In the genomic region with DNA sequence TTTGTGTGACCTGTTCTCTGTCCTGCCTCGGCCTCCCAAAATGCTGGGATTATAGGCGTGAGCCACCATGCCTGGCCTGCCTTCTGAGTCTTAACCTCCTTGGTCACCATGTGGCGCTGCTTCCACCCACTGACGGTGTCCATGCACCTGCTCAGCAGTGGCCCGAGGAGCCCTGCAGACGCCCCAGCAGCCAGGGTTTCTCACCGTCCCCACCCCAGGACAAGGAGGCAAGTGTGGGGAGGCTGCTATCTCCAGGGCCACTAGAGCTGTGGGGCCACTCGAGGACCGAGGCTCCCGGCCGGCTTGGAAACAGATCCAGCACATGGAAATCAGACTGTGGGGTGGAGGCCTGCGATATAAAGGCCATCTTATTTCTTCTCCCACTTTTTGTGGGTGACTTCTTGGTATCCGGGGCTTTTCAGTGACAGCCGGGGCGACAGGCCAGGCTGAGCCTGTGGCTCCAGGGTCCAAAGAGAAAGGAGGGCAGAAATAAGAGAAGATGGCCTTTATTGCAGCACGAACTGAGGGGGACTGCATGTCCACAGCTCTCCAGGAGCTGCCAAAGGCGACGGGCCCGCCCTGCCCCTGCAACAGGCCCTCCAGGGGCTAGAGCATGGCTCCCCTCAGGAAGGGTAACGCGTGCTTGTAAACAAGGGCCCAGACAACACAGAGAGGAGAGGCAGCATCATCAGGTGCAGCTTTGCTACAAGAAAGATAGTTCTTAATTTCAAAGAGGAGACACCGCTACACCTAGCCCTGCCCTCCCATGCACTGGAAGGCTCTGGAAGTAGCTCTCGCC, we compare ENCODE assay signal across 15 cellular contexts. TPM values are rescaled to one million over a fixed set of nuclear protein-coding genes. Genes with fewer than 3 reads are reported as not detected.
DNase-seq lines count a peak whose midpoint lies in the region; ATAC-seq and TF ChIP-seq lines count a peak whose summit lies in the region.
"Had no signal": no experiment of that assay in that cellular context is flagged by ENCODE, and none has a peak within 500 bp of the region (broad histone marks: within the 10 kb centered on the region; RNA-seq: fewer than 3 reads in every experiment).

No MANE protein-coding gene starts in this region.

- no peaks in the 10 kb centered on the region for H3K27me3 Mint-ChIP-seq in Calu3 (ENCODE audit: unreplicated experiment)
- H3K27me3 Mint-ChIP-seq in dendritic cell treated with granulocyte-macrophage colony-stimulating factor and Interleukin-4, amounts not matched to agents 40 ng/mL and 50 ng/mL, for 4 days = no peaks in the 10 kb centered on the region
- H3K27me3 Mint-ChIP-seq: CD4-positive, alpha-beta T cell had no signal

- peak; percentile 15 for DNase-seq in Right ventricle myocardium inferior (ENCODE audit: missing footprints)
- no peak for DNase-seq in heart right ventricle
- DNase-seq in Calu3 = no peak
- DNase-seq in SK-N-MC (ENCODE audit: low read depth, low spot score) = no peak
- DNase-seq in ovary = no peak
- DNase-seq: ACHN; CD4-positive, alpha-beta T cell; DMS79; GM23248; H7 had no signal

- no peak overlapping the region for H3K27ac ChIP-seq in heart right ventricle
- H3K27ac ChIP-seq in SK-N-MC = peak overlapping the region; percentile 60; the same call in 1 of the 2 replicates
- H3K27ac ChIP-seq in ovary = no peak overlapping the region
- H3K27ac ChIP-seq: BLaER1 treated with 17β-estradiol and CSF1 and Interleukin-3, amounts not matched to agents 10 nM and 100 nM; GM23248 had no signal

- H3K27me3 ChIP-seq in heart right ventricle = no peaks in the 10 kb centered on the region
- no peaks in the 10 kb centered on the region for H3K27me3 ChIP-seq in ovary
- H3K27me3 ChIP-seq: BLaER1 treated with 17β-estradiol and CSF1 and Interleukin-3, amounts not matched to agents 10 nM and 100 nM had no signal

- H3K4me3 Mint-ChIP-seq in Calu3 (ENCODE audit: low read depth, unreplicated experiment) = no peak overlapping the region
- H3K4me3 Mint-ChIP-seq in dendritic cell treated with granulocyte-macrophage colony-stimulating factor and Interleukin-4, amounts not matched to agents 40 ng/mL and 50 ng/mL, for 4 days = no peak overlapping the region
- H3K4me3 Mint-ChIP-seq: CD4-positive, alpha-beta T cell; IgD-negative memory B cell had no signal

- ATAC-seq in Right ventricle myocardium inferior (no peak), heart right ventricle (no peak), GM19467 (IDR thresholded peaks at IDR 0.05; ENCODE audit: unreplicated experiment) (no peak), GM21717 (IDR thresholded peaks at IDR 0.05; ENCODE audit: unreplicated experiment) (no peak)

- H3K4me1 ChIP-seq in heart right ventricle (peaks cover 6 to 26% (median 17%) of the 10 kb centered on the region in 9 donors), ovary (ENCODE audit: insufficient read depth) (peaks cover 13% of the 10 kb centered on the region)

- H3K9ac ChIP-seq in SK-N-MC (ENCODE audit: insufficient read length) = no peak overlapping the region
- H3K9ac ChIP-seq: GM23248 had no signal

- H3K27ac Mint-ChIP-seq in Calu3 (ENCODE audit: unreplicated experiment) = no peak overlapping the region
- peak overlapping the region; percentile 46 for H3K27ac Mint-ChIP-seq in dendritic cell treated with granulocyte-macrophage colony-stimulating factor and Interleukin-4, amounts not matched to agents 40 ng/mL and 50 ng/mL, for 4 days
- H3K27ac Mint-ChIP-seq: CD4-positive, alpha-beta T cell; IgD-negative memory B cell had no signal

- no peak for TF ChIP-seq EP300 in ovary (IDR thresholded peaks at IDR 0.05)

- TF ChIP-seq CTCF in heart right ventricle (IDR thresholded peaks at IDR 0.05) = no peak
- TF ChIP-seq CTCF in Calu3 (IDR thresholded peaks at IDR 0.05; ENCODE audit: unreplicated experiment) = no peak
- TF ChIP-seq CTCF in ovary (IDR thresholded peaks at IDR 0.05) = no peak

- H3K9me3 Mint-ChIP-seq in Calu3 (ENCODE audit: low read depth, unreplicated experiment) = no peaks in the 10 kb centered on the region
- no peaks in the 10 kb centered on the region for H3K9me3 Mint-ChIP-seq in dendritic cell treated with granulocyte-macrophage colony-stimulating factor and Interleukin-4, amounts not matched to agents 40 ng/mL and 50 ng/mL, for 4 days
- H3K9me3 Mint-ChIP-seq: CD4-positive, alpha-beta T cell; IgD-negative memory B cell had no signal

- H3K4me3 ChIP-seq in heart right ventricle (no peak overlapping the region), SK-N-MC (no peak overlapping the region), ovary (no peak overlapping the region)
- H3K4me3 ChIP-seq: BLaER1 treated with 17β-estradiol and CSF1 and Interleukin-3, amounts not matched to agents 10 nM and 100 nM; GM23248 had no signal

- H3K4me1 Mint-ChIP-seq in Calu3 (ENCODE audit: low read depth, unreplicated experiment) = no peaks in the 10 kb centered on the region
- H3K4me1 Mint-ChIP-seq in dendritic cell treated with granulocyte-macrophage colony-stimulating factor and Interleukin-4, amounts not matched to agents 40 ng/mL and 50 ng/mL, for 4 days (ENCODE audit: low read depth) = peaks cover 25% of the 10 kb centered on the region

- H3K9me3 ChIP-seq in heart right ventricle = no peaks in the 10 kb centered on the region
- H3K9me3 ChIP-seq in SK-N-MC (ENCODE audit: low read depth, low read length) = no peaks in the 10 kb centered on the region
- H3K9me3 ChIP-seq in ovary = no peaks in the 10 kb centered on the region
- H3K9me3 ChIP-seq: BLaER1 treated with 17β-estradiol and CSF1 and Interleukin-3, amounts not matched to agents 10 nM and 100 nM had no signal

- CTCF ChIA-PET in Calu3 (lab: Charles Lee) = no interaction called here

- TSS peak; percentile 30 for BruUV-seq in Calu3 (replicated peaks; lab: Mats Ljungman, UMichigan)

- TF ChIP-seq POLR2A in ovary (IDR thresholded peaks at IDR 0.05) = no peak

- WGBS in heart right ventricle, 2 donors = 91 to 92% methylated on average over 23 of the region's 23 CpGs
- WGBS in ovary, 3 donors = 89 to 92% (median 89%) methylated on average over 23 of the region's 23 CpGs

- peaks cover 82% of the 10 kb centered on the region for H3K36me3 Mint-ChIP-seq in Calu3 (ENCODE audit: insufficient read depth, unreplicated experiment)
- peaks cover 91% of the 10 kb centered on the region for H3K36me3 Mint-ChIP-seq in dendritic cell treated with granulocyte-macrophage colony-stimulating factor and Interleukin-4, amounts not matched to agents 40 ng/mL and 50 ng/mL, for 4 days (ENCODE audit: low read depth)
- H3K36me3 Mint-ChIP-seq: IgD-negative memory B cell had no signal

- intact Hi-C loops in Right ventricle myocardium inferior (cut with DNase I) = no loop called here
- intact Hi-C loops in heart right ventricle (cut with DNase I) = no loop called here
- intact Hi-C loops in Calu3 (cut with micrococcal nuclease; ENCODE audit: unreplicated experiment) = no loop called here
- intact Hi-C loops in dendritic cell treated with granulocyte-macrophage colony-stimulating factor and Interleukin-4, amounts not matched to agents 40 ng/mL and 50 ng/mL, for 4 days (cut with micrococcal nuclease) = no loop called here
- intact Hi-C loops in ovary (cut with DNase I) = no loop called here

- H3K36me3 ChIP-seq in heart right ventricle (peaks cover 0 to 54% (median 7%) of the 10 kb centered on the region in 9 donors), SK-N-MC (ENCODE audit: insufficient read depth, low read length) (peaks cover 12% of the 10 kb centered on the region; the same call in 1 of the 2 replicates), ovary (no peaks in the 10 kb centered on the region)

RNA-seq across cellular contexts. Expression of a gene that starts 15.0 kb away (rescaled TPM):
- total RNA-seq in Right ventricle myocardium inferior (136 TPM), heart right ventricle (100 to 1,000 TPM in 4 of 10 donors, 10 to 100 TPM in 6; 84.7 to 173 (median 99.0) TPM), Calu3 (2022) (185 and 195 TPM in 2 replicates), ovary (100 to 1,000 TPM in 3 of 7 donors, 10 to 100 TPM in 4; 48.1 to 263 (median 79.1) TPM)
- polyA plus RNA-seq in heart right ventricle (100 to 1,000 TPM; 231 to 258 TPM), ovary (100 to 1,000 TPM in 1 of 2 donors, 1 to 10 TPM in 1; 1.3 to 115 TPM)

RNA-seq across cellular contexts. Expression of a gene that starts 20.6 kb away (rescaled TPM):
- total RNA-seq in Right ventricle myocardium inferior = 13.2 TPM
- total RNA-seq in heart right ventricle = 10 to 100 TPM in 4 of 10 donors, 1 to 10 TPM in 6; 8.0 to 18.9 (median 9.6) TPM
- polyA plus RNA-seq in heart right ventricle = 10 to 100 TPM in 1 of 2 donors, 1 to 10 TPM in 1; 8.1 to 16.7 TPM
- 63.4 and 69.6 TPM in 2 replicates for total RNA-seq in Calu3 (2022)
- 10 to 100 TPM; 17.0 to 68.4 (median 43.6) TPM for total RNA-seq in ovary
- 10 to 100 TPM in 1 of 2 donors, 1 to 10 TPM in 1; 5.8 to 27.9 TPM for polyA plus RNA-seq in ovary

RNA-seq across cellular contexts. Expression of a gene that starts 23.1 kb away (rescaled TPM):
- 15.5 TPM for total RNA-seq in Right ventricle myocardium inferior
- 10 to 100 TPM; 12.8 to 18.2 (median 15.2) TPM for total RNA-seq in heart right ventricle
- polyA plus RNA-seq in heart right ventricle = 10 to 100 TPM; 17.6 to 33.4 TPM
- 23.9 and 26.6 TPM in 2 replicates for total RNA-seq in Calu3 (2022)
- 10 to 100 TPM; 14.6 to 34.0 (median 18.0) TPM for total RNA-seq in ovary
- polyA plus RNA-seq in ovary = 10 to 100 TPM in 1 of 2 donors, 1 to 10 TPM in 1; 7.5 to 13.6 TPM

RNA-seq across cellular contexts. Expression of a gene that starts 55.8 kb away (rescaled TPM):
- total RNA-seq in Right ventricle myocardium inferior (0.43 TPM), heart right ventricle (under 1 TPM in 5 of 10 donors, not detected in 5; 0.32 to 0.81 (median 0.57) TPM), Calu3 (2022) (37.9 and 43.1 TPM in 2 replicates), ovary (10 to 100 TPM in 1 of 7 donors, 1 to 10 TPM in 1, under 1 TPM in 2, not detected in 3; 0.31 to 15.2 (median 1.00) TPM)
- polyA plus RNA-seq in heart right ventricle (under 1 TPM; 0.28 to 0.88 TPM), ovary (under 1 TPM in 1 of 2 donors, not detected in 1; 0.34 TPM)
- total RNA-seq: GM23248 had no signal
- polyA plus RNA-seq: GM23248 had no signal
